7 cellular contexts compared by ENCODE assay signal in the genomic region with DNA sequence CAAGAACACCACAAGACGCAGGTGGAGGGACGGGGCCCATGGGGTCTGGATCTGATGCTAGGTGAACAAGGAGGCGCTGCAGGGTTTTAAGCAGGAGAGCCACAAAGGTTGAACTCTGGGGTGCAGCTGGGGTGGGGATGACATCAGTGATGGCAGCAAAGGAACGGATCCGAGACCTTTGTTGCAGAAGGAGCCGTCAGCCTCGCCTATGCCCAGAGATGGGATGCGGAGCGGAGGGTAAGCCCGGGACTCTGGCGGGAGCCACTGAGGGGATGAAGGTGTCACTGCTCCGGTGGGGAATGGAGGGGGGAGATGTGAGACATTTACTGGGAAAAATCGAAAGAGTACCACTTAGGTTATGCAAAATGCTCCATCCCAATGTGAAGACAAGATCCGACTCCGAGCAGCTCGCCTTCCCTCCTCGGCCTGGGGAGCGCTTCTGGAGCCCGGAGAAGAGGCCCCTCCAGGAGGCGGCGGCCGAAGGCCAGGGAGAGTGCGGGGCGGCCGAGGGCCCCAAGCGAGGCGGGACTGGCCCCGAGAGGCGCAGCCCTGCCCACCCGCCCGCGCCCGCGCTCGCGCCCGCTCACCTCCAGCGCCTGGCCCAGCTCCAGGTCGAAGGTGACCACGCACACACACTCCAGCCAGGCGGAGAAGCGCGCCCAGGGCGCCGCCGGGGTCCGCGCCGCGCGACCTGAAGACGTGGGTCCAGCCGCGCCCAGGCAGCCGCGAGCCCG. TPM values are rescaled to one million over a fixed set of nuclear protein-coding genes. Genes with fewer than 3 reads are reported as not detected.
DNase-seq lines count a peak whose midpoint lies in the region; ATAC-seq, FAIRE-seq and TF ChIP-seq lines count a peak whose summit lies in the region.

No MANE protein-coding gene starts in this region.

- no peaks in the 10 kb centered on the region for H3K27me3 ChIP-seq in GM23248 (replicated peaks; ENCODE audit: insufficient read depth)
- H3K27me3 ChIP-seq in SK-N-SH (ENCODE audit: insufficient read depth): no peaks in the 10 kb centered on the region
- H3K27me3 ChIP-seq in right atrium auricular region: no peaks in the 10 kb centered on the region
- H3K27me3 ChIP-seq in small intestine (ENCODE audit: control insufficient read depth in 2 of 2, insufficient read depth in 2 of 2, low read length in 2 of 2): no peaks in the 10 kb centered on the region

- TF ChIP-seq CTCF in SK-N-SH (IDR thresholded peaks at IDR 0.05) (0 out of 2 replicates have a peak, but pooled peaks have one; percentile 7), right atrium auricular region (IDR thresholded peaks at IDR 0.05) (no peak)

- DNase-seq in GM23248: no peak
- DNase-seq in SK-N-SH: peak; percentile 55
- no peak for DNase-seq in right atrium auricular region (ENCODE audit: low spot score)
- DNase-seq in small intestine: no peak
- DNase-seq in A172 (ENCODE audit: low spot score): no peak

- peaks cover 26% of the 10 kb centered on the region; the same call in 1 of the 2 replicates for H3K79me2 ChIP-seq in GM23248 (ENCODE audit: insufficient read depth)
- peaks cover 12% of the 10 kb centered on the region for H3K79me2 ChIP-seq in SK-N-SH (ENCODE audit: insufficient read depth)

- no peak for TF ChIP-seq EP300 in SK-N-SH (IDR thresholded peaks at IDR 0.05; ENCODE audit: borderline replicate concordance in 1 of 2, low read depth in 1 of 2, low read length in 1 of 2)

- ATAC-seq in HG03097 (IDR thresholded peaks at IDR 0.05; ENCODE audit: low FRiP score, unreplicated experiment): no peak
- ATAC-seq in GM18520 (IDR thresholded peaks at IDR 0.05; ENCODE audit: unreplicated experiment): no peak

- peak overlapping the region; percentile 66 for H3K4me2 ChIP-seq in GM23248 (ENCODE audit: unreplicated experiment)
- H3K4me2 ChIP-seq in SK-N-SH: peak overlapping the region; percentile 80

- CTCF ChIA-PET in SK-N-SH (lab: Yijun Ruan, JAX): interaction anchor here (0.5 to 8.0 kb wide), 24 partner anchors 11 to 295 kb away, joined by 3 to 101 read pairs (median 4); partner anchors contain the start of genes HDAC10, MAPK12, PLXNB2 and TUBGCP6

- 9 to 13% methylated on average over 32 to 45 of the region's 57 CpGs for WGBS in GM23248 (ENCODE audit: low coverage in 1 of 2, low lambda C conversion rate in 2 of 2, missing lambda C conversion rate in 2 of 2), 2 experiments
- 40% methylated on average over 18 of the region's 57 CpGs for WGBS in SK-N-SH (ENCODE audit: low lambda C conversion rate)
- WGBS in small intestine, 3 donors: 14 to 46% (median 15%) methylated on average over 15 to 57 of the region's 57 CpGs

- H3K9ac ChIP-seq in GM23248 (peak overlapping the region; percentile 95), SK-N-SH (peak overlapping the region; percentile 68)

- H3K4me3 ChIP-seq in GM23248 (peak overlapping the region; percentile 81), SK-N-SH (ENCODE audit: low read depth in 2 of 2, low read length in 1 of 2) (peak overlapping the region; percentile 59 to 75), right atrium auricular region (peak overlapping the region; percentile 65 to 69), small intestine (ENCODE audit: low read depth in 1 of 2, low read length in 2 of 2) (peak overlapping the region; percentile 39 to 84)

- no peaks in the 10 kb centered on the region for H4K20me1 ChIP-seq in GM23248 (ENCODE audit: insufficient read depth)
- no peaks in the 10 kb centered on the region for H4K20me1 ChIP-seq in SK-N-SH (ENCODE audit: insufficient read depth)

- H2AFZ ChIP-seq in GM23248 (peak overlapping the region; percentile 60), SK-N-SH (ENCODE audit: low read depth) (0 out of 2 replicates have a peak overlapping the region, but pooled peaks have one; percentile 51)

- TF ChIP-seq RAD21 in SK-N-SH (IDR thresholded peaks at IDR 0.05; ENCODE audit: low read length): no peak

- in situ Hi-C loops in GM23248 (cut with MboI): no loop called here

- no peaks in the 10 kb centered on the region for H3K9me3 ChIP-seq in GM23248 (ENCODE audit: low read depth)
- H3K9me3 ChIP-seq in SK-N-SH: no peaks in the 10 kb centered on the region
- H3K9me3 ChIP-seq in right atrium auricular region: no peaks in the 10 kb centered on the region
- no peaks in the 10 kb centered on the region for H3K9me3 ChIP-seq in small intestine (ENCODE audit: control insufficient read depth, low read depth)

- H3K9me2 ChIP-seq in GM23248 (ENCODE audit: insufficient read depth): no peaks in the 10 kb centered on the region
- H3K9me2 ChIP-seq in SK-N-SH: no peaks in the 10 kb centered on the region

- peaks cover 7% of the 10 kb centered on the region; the same call in 1 of the 2 replicates for H3F3A ChIP-seq in GM23248 (ENCODE audit: insufficient read depth)
- peaks cover 18% of the 10 kb centered on the region for H3F3A ChIP-seq in SK-N-SH (replicated peaks; ENCODE audit: insufficient read depth)

- no peak for FAIRE-seq in small intestine (lab: Jason Lieb, UNC)

- H3K4me1 ChIP-seq in GM23248 (ENCODE audit: insufficient read depth) (0 out of 2 replicates have a peak, but pooled peaks cover 4% of the 10 kb centered on the region), SK-N-SH (ENCODE audit: control insufficient read depth in 1 of 2, insufficient read depth in 2 of 2, low read depth in 1 of 2, low read length in 1 of 2) (peaks cover 6 to 12% of the 10 kb centered on the region in 2 experiments; a peak in 2 of 4 replicates), right atrium auricular region (peaks cover 0 to 20% of the 10 kb centered on the region in 2 donors), small intestine (ENCODE audit: control insufficient read depth in 2 of 2, insufficient read depth in 1 of 2, low read depth in 1 of 2, low read length in 1 of 2) (peaks cover 0 to 3% of the 10 kb centered on the region in 2 donors)

- H3K27ac ChIP-seq in GM23248 (no peak overlapping the region), SK-N-SH (ENCODE audit: low read depth in 2 of 2, low read length in 1 of 2) (no peak overlapping the region; a peak in 1 of 4 replicates), right atrium auricular region (peak overlapping the region in 1 of 2 donors; percentile 43), small intestine (ENCODE audit: low read depth in 1 of 2, low read length in 1 of 2) (peak overlapping the region in 1 of 2 donors; percentile 43)

- POLR2A ChIA-PET in SK-N-SH (lab: Yijun Ruan, JAX): interaction anchor here (0.8 to 1.5 kb wide), 2 partner anchors 19 to 74 kb away, joined by 4 to 5 read pairs; partner anchors contain the start of gene PLXNB2

- no peaks in the 10 kb centered on the region for H3K36me3 ChIP-seq in GM23248 (ENCODE audit: low read depth)
- H3K36me3 ChIP-seq in SK-N-SH (replicated peaks in 1 of 2; ENCODE audit: control insufficient read depth in 1 of 2, insufficient read depth in 2 of 2, low read length in 1 of 2): no peaks in the 10 kb centered on the region
- H3K36me3 ChIP-seq in right atrium auricular region: no peaks in the 10 kb centered on the region
- H3K36me3 ChIP-seq in small intestine (ENCODE audit: control insufficient read depth in 2 of 2, insufficient read depth in 2 of 2, low read length in 2 of 2): no peaks in the 10 kb centered on the region

TF ChIP-seq in SK-N-SH, 30 proteins besides CTCF, POLR2A, EP300 and RAD21 (continues in another document):
- TF ChIP-seq GABPA (IDR thresholded peaks at IDR 0.05; ENCODE audit: low read depth): no peak

RNA-seq across cellular contexts. Expression of gene DENND6B, which starts 0.4 kb away (rescaled TPM):
- 3.3 and 5.7 TPM in 2 replicates for total RNA-seq in GM23248 (2014; rRNA removed; shearing (Covaris generic))
- polyA plus RNA-seq in GM23248 (2016; fragmentation: Nextera tagmentation; extraction: Ambion mirVana) (6.1 and 6.6 TPM in 2 replicates), SK-N-SH (2012; rRNA removed) (5.6 and 5.8 TPM in 2 replicates), small intestine (1 to 10 TPM; 1.9 to 2.7 (median 2.2) TPM)
- polyA plus RNA-seq in SK-N-SH (2012; cell fraction: cytosol; rRNA removed): 1.2 and 2.3 TPM in 2 replicates
- 27.5 and 30.6 TPM in 2 replicates for polyA plus RNA-seq in SK-N-SH (2012; cell fraction: nucleus; rRNA removed)
- 1 to 10 TPM in 1 of 2 donors, under 1 TPM in 1; 0.85 to 1.0 TPM for total RNA-seq in right atrium auricular region
- total RNA-seq in A172 (2014; rRNA removed; shearing (Covaris generic)): 1.2 and 2.9 TPM in 2 replicates

RNA-seq across cellular contexts. Expression of gene PPP6R2, which starts 16.7 kb away (rescaled TPM):
- 50.0 and 58.4 TPM in 2 replicates for total RNA-seq in GM23248 (2014; rRNA removed; shearing (Covaris generic))
- polyA plus RNA-seq in GM23248 (2016; fragmentation: Nextera tagmentation; extraction: Ambion mirVana) (22.2 and 22.3 TPM in 2 replicates), SK-N-SH (2012; rRNA removed) (45.1 and 45.7 TPM in 2 replicates), small intestine (10 to 100 TPM; 28.6 to 41.2 (median 38.2) TPM)
- polyA plus RNA-seq in SK-N-SH (2012; cell fraction: cytosol; rRNA removed): 19.7 and 29.4 TPM in 2 replicates
- polyA plus RNA-seq in SK-N-SH (2012; cell fraction: nucleus; rRNA removed): 132 and 167 TPM in 2 replicates
- 10 to 100 TPM; 45.2 to 54.8 TPM for total RNA-seq in right atrium auricular region
- total RNA-seq in A172 (2014; rRNA removed; shearing (Covaris generic)): 28.0 and 36.6 TPM in 2 replicates

RNA-seq across cellular contexts. Expression of gene PLXNB2, which starts 18.9 kb away (rescaled TPM):
- 136 and 147 TPM in 2 replicates for total RNA-seq in GM23248 (2014; rRNA removed; shearing (Covaris generic))
- polyA plus RNA-seq in GM23248 (2016; fragmentation: Nextera tagmentation; extraction: Ambion mirVana) (123 and 136 TPM in 2 replicates), SK-N-SH (2012; rRNA removed) (85.8 and 108 TPM in 2 replicates), small intestine (100 to 1,000 TPM in 2 of 3 donors, 10 to 100 TPM in 1; 80.2 to 179 (median 110) TPM)
- 38.1 and 61.2 TPM in 2 replicates for polyA plus RNA-seq in SK-N-SH (2012; cell fraction: cytosol; rRNA removed)
- 385 and 523 TPM in 2 replicates for polyA plus RNA-seq in SK-N-SH (2012; cell fraction: nucleus; rRNA removed)
- 10 to 100 TPM; 60.3 to 92.8 TPM for total RNA-seq in right atrium auricular region
- total RNA-seq in A172 (2014; rRNA removed; shearing (Covaris generic)): 64.9 and 65.0 TPM in 2 replicates

RNA-seq across cellular contexts. Expression of gene MAPK11, which starts 56.2 kb away (rescaled TPM):
- total RNA-seq in GM23248 (2014; rRNA removed; shearing (Covaris generic)): 9.8 and 12.3 TPM in 2 replicates
- polyA plus RNA-seq in GM23248 (2016; fragmentation: Nextera tagmentation; extraction: Ambion mirVana) (1.0 and 1.2 TPM in 2 replicates), SK-N-SH (2012; rRNA removed) (36.0 and 38.3 TPM in 2 replicates), small intestine (1 to 10 TPM in 2 of 3 donors, not detected in 1; 2.4 to 7.9 TPM)
- 9.2 and 14.0 TPM in 2 replicates for polyA plus RNA-seq in SK-N-SH (2012; cell fraction: cytosol; rRNA removed)
- polyA plus RNA-seq in SK-N-SH (2012; cell fraction: nucleus; rRNA removed): 182 and 260 TPM in 2 replicates
- total RNA-seq in right atrium auricular region: 1 to 10 TPM; 3.7 to 4.0 TPM
- total RNA-seq in A172 (2014; rRNA removed; shearing (Covaris generic)): 13.4 and 15.4 TPM in 2 replicates
